Comparison of ENCODE assay signal across 17 cellular contexts in the genomic region with DNA sequence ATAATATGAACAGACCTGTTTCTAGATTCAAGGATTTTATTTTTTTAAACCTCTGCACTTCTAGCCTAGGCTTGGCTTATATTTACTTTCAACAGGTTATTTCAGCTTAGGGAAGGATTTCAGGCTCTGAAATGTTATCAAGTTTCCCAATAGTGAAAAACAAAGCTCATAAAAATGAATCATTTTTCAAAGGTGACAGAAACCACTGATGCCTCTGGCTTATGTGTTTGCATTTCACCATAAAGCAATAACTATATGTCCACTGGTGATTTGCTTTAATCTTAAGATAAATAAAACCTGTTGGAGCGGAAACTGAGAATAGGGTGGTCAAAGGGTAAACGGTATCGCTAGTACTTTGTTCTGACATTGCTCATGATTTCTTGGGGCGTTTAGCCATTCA.
"Had no signal": no experiment of that assay in that cellular context is flagged by ENCODE, and none has a peak within 500 bp of the region (broad histone marks: within the 10 kb centered on the region; RNA-seq: fewer than 3 reads in every experiment).

No MANE protein-coding gene starts in this region.

- H3K27me3 ChIP-seq: gastrocnemius medialis, neutrophil, thyroid gland had no signal

- H3K4me1 ChIP-seq: gastrocnemius medialis, thyroid gland had no signal

- H3K27ac ChIP-seq: gastrocnemius medialis, neutrophil, thyroid gland had no signal

- H3K9me3 ChIP-seq: gastrocnemius medialis, neutrophil, thyroid gland had no signal

- H3K36me3 ChIP-seq: gastrocnemius medialis, neutrophil, thyroid gland had no signal

- ATAC-seq: activated naive CD8-positive, alpha-beta T cell treated with anti-CD3 and anti-CD28 coated beads, Interleukin-2, amount 50 U/mL, for 24 hours; esophagus mucosa; gastrocnemius medialis; left ventricle myocardium superior had no signal

- H3K4me3 ChIP-seq: gastrocnemius medialis, thyroid gland had no signal

- DNase-seq: activated CD4-positive, alpha-beta memory T cell treated with anti-CD3 and anti-CD28 coated beads, Interleukin-2, amount 10 ng/mL, durations not matched to agents 7 days and 5 days; activated CD4-positive, alpha-beta T cell treated with anti-CD3 and anti-CD28 coated beads for 48 hours; activated CD4-positive, CD25-positive, alpha-beta regulatory T cell; activated naive CD4-positive, alpha-beta T cell treated with anti-CD3 and anti-CD28 coated beads, Interleukin-2, amount 10 ng/mL, durations not matched to agents 7 days and 5 days; activated naive CD8-positive, alpha-beta T cell treated with anti-CD3 and anti-CD28 coated beads, Interleukin-2, amount 50 U/mL, for 24 hours; activated T-cell treated with anti-CD3 and anti-CD28 coated beads, Interleukin-2, amount 50 U/mL, for 1 hour; anterior cingulate cortex; cortex of kidney; gastrocnemius medialis; kidney; left ventricle myocardium superior; stimulated activated CD4-positive, alpha-beta T cell treated with anti-CD3 and anti-CD28 coated beads, Interleukin-2, amount 100 ng/mL, for 24 hours; stimulated activated naive CD4-positive, alpha-beta T cell treated with Interleukin-2 at 50 U/mL for 16 hours; T1000; thyroid gland had no signal
